22 cellular contexts compared by ENCODE assay signal in genomic region chr6:53026526-53026925, GRCh38. TPM values are rescaled to one million over a fixed set of nuclear protein-coding genes. Genes with fewer than 3 reads are reported as not detected.
DNase-seq lines count a peak whose midpoint lies in the region; ATAC-seq and TF ChIP-seq lines count a peak whose summit lies in the region.
"Had no signal": no experiment of that assay in that cellular context is flagged by ENCODE, and none has a peak within 500 bp of the region (broad histone marks: within the 10 kb centered on the region; RNA-seq: fewer than 3 reads in every experiment).

No MANE protein-coding gene starts in this region.

- in situ Hi-C loops in SK-MEL-5 (cut with HindIII; ENCODE audit: low pct_unique_long_range_greater_than_20kb, low sequenced_read_pairs): no loop called here

- peaks cover 34% of the 10 kb centered on the region for H3K36me3 Mint-ChIP-seq in activated CD4-positive, alpha-beta T cell treated with anti-CD3 and anti-CD28 coated beads, Interleukin-2, amount 10 ng/mL, durations not matched to agents 24 days and 14 days (ENCODE audit: low read depth)
- peaks cover 12% of the 10 kb centered on the region for H3K36me3 Mint-ChIP-seq in activated CD4-positive, alpha-beta T cell treated with anti-CD3 and anti-CD28 coated beads, Interleukin-2, amount 10 ng/mL, durations not matched to agents 7 days and 5 days (ENCODE audit: low read depth)
- H3K36me3 Mint-ChIP-seq in activated T-helper 2 cell treated with anti-CD3 and anti-CD28 coated beads, Interferon-gamma antibody, Interleukin-2, Interleukin-4, amounts not matched to agents 10 μg/mL and 5 μg/mL and 100 μg/mL, durations not matched to agents 14 hours and 24 hours and 36 hours (ENCODE audit: low read depth): peaks cover 45% of the 10 kb centered on the region
- H3K36me3 Mint-ChIP-seq in stimulated activated effector memory CD8-positive, alpha-beta T cell treated with anti-CD3 and anti-CD28 coated beads, Interleukin-12 subunit alpha, Interleukin-12 subunit beta, amount 100 ng/mL, for 72 hours: peaks cover 25% of the 10 kb centered on the region
- H3K36me3 Mint-ChIP-seq in Calu3 (ENCODE audit: insufficient read depth, unreplicated experiment): no peaks in the 10 kb centered on the region

- peak overlapping the region; percentile 71 for H3K27ac Mint-ChIP-seq in activated CD4-positive, alpha-beta T cell treated with anti-CD3 and anti-CD28 coated beads, Interleukin-2, amount 10 ng/mL, durations not matched to agents 24 days and 14 days
- H3K27ac Mint-ChIP-seq in activated CD4-positive, alpha-beta T cell treated with anti-CD3 and anti-CD28 coated beads, Interleukin-2, amount 10 ng/mL, durations not matched to agents 7 days and 5 days: no peak overlapping the region
- H3K27ac Mint-ChIP-seq in activated T-helper 2 cell treated with anti-CD3 and anti-CD28 coated beads, Interferon-gamma antibody, Interleukin-2, Interleukin-4, amounts not matched to agents 10 μg/mL and 5 μg/mL and 100 μg/mL, durations not matched to agents 14 hours and 24 hours and 36 hours: peak overlapping the region; percentile 64
- no peak overlapping the region for H3K27ac Mint-ChIP-seq in stimulated activated effector memory CD8-positive, alpha-beta T cell treated with anti-CD3 and anti-CD28 coated beads, Interleukin-12 subunit alpha, Interleukin-12 subunit beta, amount 100 ng/mL, for 72 hours
- no peak overlapping the region for H3K27ac Mint-ChIP-seq in Calu3 (ENCODE audit: unreplicated experiment)
- H3K27ac Mint-ChIP-seq: B cell, CD14-positive monocyte had no signal

- intact Hi-C loops in activated CD4-positive, alpha-beta T cell treated with anti-CD3 and anti-CD28 coated beads, Interleukin-2, amount 10 ng/mL, durations not matched to agents 24 days and 14 days (cut with micrococcal nuclease): no loop called here
- intact Hi-C loops in activated T-helper 2 cell treated with anti-CD3 and anti-CD28 coated beads, Interferon-gamma antibody, Interleukin-2, Interleukin-4, amounts not matched to agents 10 μg/mL and 5 μg/mL and 100 μg/mL, durations not matched to agents 14 hours and 24 hours and 36 hours (cut with micrococcal nuclease): loop anchor here (2.0 kb wide), 2 partner anchors 22 to 30 kb away; no protein-coding TSS in a partner anchor
- intact Hi-C loops in Calu3 (cut with micrococcal nuclease; ENCODE audit: unreplicated experiment): no loop called here

- H3K27me3 Mint-ChIP-seq in activated CD4-positive, alpha-beta T cell treated with anti-CD3 and anti-CD28 coated beads, Interleukin-2, amount 10 ng/mL, durations not matched to agents 24 days and 14 days: no peaks in the 10 kb centered on the region
- no peaks in the 10 kb centered on the region for H3K27me3 Mint-ChIP-seq in activated CD4-positive, alpha-beta T cell treated with anti-CD3 and anti-CD28 coated beads, Interleukin-2, amount 10 ng/mL, durations not matched to agents 7 days and 5 days
- H3K27me3 Mint-ChIP-seq in activated T-helper 2 cell treated with anti-CD3 and anti-CD28 coated beads, Interferon-gamma antibody, Interleukin-2, Interleukin-4, amounts not matched to agents 10 μg/mL and 5 μg/mL and 100 μg/mL, durations not matched to agents 14 hours and 24 hours and 36 hours (ENCODE audit: low read depth): no peaks in the 10 kb centered on the region
- H3K27me3 Mint-ChIP-seq in Calu3 (ENCODE audit: unreplicated experiment): no peaks in the 10 kb centered on the region
- H3K27me3 Mint-ChIP-seq: B cell had no signal

- CTCF ChIA-PET in activated CD4-positive, alpha-beta T cell treated with anti-CD3 and anti-CD28 coated beads, Interleukin-2, amount 10 ng/mL, durations not matched to agents 7 days and 5 days (lab: Charles Lee): no interaction called here
- CTCF ChIA-PET in Calu3 (lab: Charles Lee): interaction anchor here (0.5 kb wide), 1 partner anchor 444 kb away, joined by 3 read pairs; no protein-coding TSS in a partner anchor

- no TSS peak for BruUV-seq in Calu3 (replicated peaks; lab: Mats Ljungman, UMichigan)

- no peak for DNase-seq in activated CD4-positive, alpha-beta T cell treated with anti-CD3 and anti-CD28 coated beads, Interleukin-2, amount 10 ng/mL, durations not matched to agents 24 days and 14 days
- DNase-seq in activated CD4-positive, alpha-beta T cell treated with anti-CD3 and anti-CD28 coated beads, Interleukin-2, amount 10 ng/mL, durations not matched to agents 7 days and 5 days: no peak
- DNase-seq in SK-MEL-5 (ENCODE audit: low read depth, low spot score): peak; percentile 98
- DNase-seq in activated T-helper 2 cell treated with anti-CD3 and anti-CD28 coated beads, Interferon-gamma antibody, Interleukin-2, Interleukin-4, amounts not matched to agents 10 μg/mL and 5 μg/mL and 100 μg/mL, durations not matched to agents 14 hours and 24 hours and 36 hours (ENCODE audit: low spot score): no peak
- no peak for DNase-seq in stimulated activated effector memory CD8-positive, alpha-beta T cell treated with anti-CD3 and anti-CD28 coated beads, Interleukin-12 subunit alpha, Interleukin-12 subunit beta, amount 100 ng/mL, for 72 hours (ENCODE audit: low spot score in 2 of 2)
- DNase-seq in Calu3: no peak
- no peak for DNase-seq in T-helper 9 cell
- DNase-seq in left lobe of liver (ENCODE audit: low spot score): no peak
- DNase-seq: EL; GF-D8; GOT3; HCEC 1CT; IMR-90; NCI-H1092 treated with DMSO at 0.1 percent for 48 hours; NCI-H146; NCI-H2029 treated with DMSO at 0.1 percent for 48 hours; NCI-H226; NCI-H524; NCI-H774; NK-92 treated with Interleukin-12 subunit alpha and Interleukin-12 subunit beta, amount 100 ng/mL, for 24 hours had no signal

- peaks cover 12% of the 10 kb centered on the region for H3K4me1 Mint-ChIP-seq in activated CD4-positive, alpha-beta T cell treated with anti-CD3 and anti-CD28 coated beads, Interleukin-2, amount 10 ng/mL, durations not matched to agents 24 days and 14 days
- H3K4me1 Mint-ChIP-seq in activated CD4-positive, alpha-beta T cell treated with anti-CD3 and anti-CD28 coated beads, Interleukin-2, amount 10 ng/mL, durations not matched to agents 7 days and 5 days: peaks cover 2% of the 10 kb centered on the region
- peaks cover 25% of the 10 kb centered on the region for H3K4me1 Mint-ChIP-seq in activated T-helper 2 cell treated with anti-CD3 and anti-CD28 coated beads, Interferon-gamma antibody, Interleukin-2, Interleukin-4, amounts not matched to agents 10 μg/mL and 5 μg/mL and 100 μg/mL, durations not matched to agents 14 hours and 24 hours and 36 hours (ENCODE audit: low read depth)
- peaks cover 7% of the 10 kb centered on the region for H3K4me1 Mint-ChIP-seq in stimulated activated effector memory CD8-positive, alpha-beta T cell treated with anti-CD3 and anti-CD28 coated beads, Interleukin-12 subunit alpha, Interleukin-12 subunit beta, amount 100 ng/mL, for 72 hours
- no peaks in the 10 kb centered on the region for H3K4me1 Mint-ChIP-seq in Calu3 (ENCODE audit: low read depth, unreplicated experiment)
- H3K4me1 Mint-ChIP-seq: B cell, CD14-positive monocyte had no signal

- peaks cover 7% of the 10 kb centered on the region for H3K9me3 Mint-ChIP-seq in activated CD4-positive, alpha-beta T cell treated with anti-CD3 and anti-CD28 coated beads, Interleukin-2, amount 10 ng/mL, durations not matched to agents 24 days and 14 days
- H3K9me3 Mint-ChIP-seq in activated CD4-positive, alpha-beta T cell treated with anti-CD3 and anti-CD28 coated beads, Interleukin-2, amount 10 ng/mL, durations not matched to agents 7 days and 5 days: no peaks in the 10 kb centered on the region
- no peaks in the 10 kb centered on the region for H3K9me3 Mint-ChIP-seq in activated T-helper 2 cell treated with anti-CD3 and anti-CD28 coated beads, Interferon-gamma antibody, Interleukin-2, Interleukin-4, amounts not matched to agents 10 μg/mL and 5 μg/mL and 100 μg/mL, durations not matched to agents 14 hours and 24 hours and 36 hours
- H3K9me3 Mint-ChIP-seq in stimulated activated effector memory CD8-positive, alpha-beta T cell treated with anti-CD3 and anti-CD28 coated beads, Interleukin-12 subunit alpha, Interleukin-12 subunit beta, amount 100 ng/mL, for 72 hours: no peaks in the 10 kb centered on the region
- no peaks in the 10 kb centered on the region for H3K9me3 Mint-ChIP-seq in Calu3 (ENCODE audit: low read depth, unreplicated experiment)

- H3K4me3 Mint-ChIP-seq in activated CD4-positive, alpha-beta T cell treated with anti-CD3 and anti-CD28 coated beads, Interleukin-2, amount 10 ng/mL, durations not matched to agents 24 days and 14 days: peak overlapping the region; percentile 20
- no peak overlapping the region for H3K4me3 Mint-ChIP-seq in activated CD4-positive, alpha-beta T cell treated with anti-CD3 and anti-CD28 coated beads, Interleukin-2, amount 10 ng/mL, durations not matched to agents 7 days and 5 days
- no peak overlapping the region for H3K4me3 Mint-ChIP-seq in activated T-helper 2 cell treated with anti-CD3 and anti-CD28 coated beads, Interferon-gamma antibody, Interleukin-2, Interleukin-4, amounts not matched to agents 10 μg/mL and 5 μg/mL and 100 μg/mL, durations not matched to agents 14 hours and 24 hours and 36 hours (ENCODE audit: low read depth)
- H3K4me3 Mint-ChIP-seq in stimulated activated effector memory CD8-positive, alpha-beta T cell treated with anti-CD3 and anti-CD28 coated beads, Interleukin-12 subunit alpha, Interleukin-12 subunit beta, amount 100 ng/mL, for 72 hours: no peak overlapping the region
- no peak overlapping the region for H3K4me3 Mint-ChIP-seq in Calu3 (ENCODE audit: low read depth, unreplicated experiment)
- H3K4me3 Mint-ChIP-seq: B cell, CD14-positive monocyte had no signal

- TF ChIP-seq CTCF in Calu3 (IDR thresholded peaks at IDR 0.05; ENCODE audit: unreplicated experiment): no peak

- POLR2A ChIA-PET in activated CD4-positive, alpha-beta T cell treated with anti-CD3 and anti-CD28 coated beads, Interleukin-2, amount 10 ng/mL, durations not matched to agents 7 days and 5 days (lab: Charles Lee): interaction anchor here (0.7 kb wide), 1 partner anchor 22 kb away, joined by 3 read pairs; no protein-coding TSS in a partner anchor

- peak; percentile 56 for ATAC-seq in stimulated activated effector memory CD8-positive, alpha-beta T cell treated with anti-CD3 and anti-CD28 coated beads, Interleukin-12 subunit alpha, Interleukin-12 subunit beta, amount 100 ng/mL, for 72 hours
- no peak for ATAC-seq in left lobe of liver

RNA-seq across cellular contexts. Expression of gene GSTA4, which starts 31.4 kb away (rescaled TPM):
- total RNA-seq in activated CD4-positive, alpha-beta T cell treated with anti-CD3 and anti-CD28 coated beads, Interleukin-2, amount 10 ng/mL, durations not matched to agents 24 days and 14 days: 28.7 and 32.1 TPM in 2 replicates
- 1 to 10 TPM; 4.8 to 6.1 TPM for total RNA-seq in activated CD4-positive, alpha-beta T cell treated with anti-CD3 and anti-CD28 coated beads, Interleukin-2, amount 10 ng/mL, durations not matched to agents 7 days and 5 days
- 24.9 and 25.3 TPM in 2 replicates for total RNA-seq in SK-MEL-5 (2014; rRNA removed; shearing (Covaris generic))
- polyA plus RNA-seq in SK-MEL-5 (2015; cell fraction: cytosol; rRNA removed): 17.7 and 19.4 TPM in 2 replicates
- polyA plus RNA-seq in SK-MEL-5 (2015; cell fraction: nucleus; rRNA removed): 69.5 and 78.5 TPM in 2 replicates
- total RNA-seq in activated T-helper 2 cell treated with anti-CD3 and anti-CD28 coated beads, Interferon-gamma antibody, Interleukin-2, Interleukin-4, amounts not matched to agents 10 μg/mL and 5 μg/mL and 100 μg/mL, durations not matched to agents 14 hours and 24 hours and 36 hours: 69.7 and 70.2 TPM in 2 replicates
- total RNA-seq in Calu3 (2022): 0.38 TPM in 1 of 2 replicates, not detected in the other
- total RNA-seq in left lobe of liver: 5.5 TPM

RNA-seq across cellular contexts. Expression of gene CILK1, which starts 35.1 kb away (rescaled TPM):
- 10.2 TPM in 2 replicates for total RNA-seq in activated CD4-positive, alpha-beta T cell treated with anti-CD3 and anti-CD28 coated beads, Interleukin-2, amount 10 ng/mL, durations not matched to agents 24 days and 14 days
- 1 to 10 TPM; 6.8 to 8.4 TPM for total RNA-seq in activated CD4-positive, alpha-beta T cell treated with anti-CD3 and anti-CD28 coated beads, Interleukin-2, amount 10 ng/mL, durations not matched to agents 7 days and 5 days
- total RNA-seq in SK-MEL-5 (2014; rRNA removed; shearing (Covaris generic)): 33.5 and 35.2 TPM in 2 replicates
- polyA plus RNA-seq in SK-MEL-5 (2015; cell fraction: cytosol; rRNA removed): 26.0 and 36.6 TPM in 2 replicates
- 18.1 and 21.1 TPM in 2 replicates for polyA plus RNA-seq in SK-MEL-5 (2015; cell fraction: nucleus; rRNA removed)
- total RNA-seq in activated T-helper 2 cell treated with anti-CD3 and anti-CD28 coated beads, Interferon-gamma antibody, Interleukin-2, Interleukin-4, amounts not matched to agents 10 μg/mL and 5 μg/mL and 100 μg/mL, durations not matched to agents 14 hours and 24 hours and 36 hours: 21.9 and 22.1 TPM in 2 replicates
- total RNA-seq in Calu3 (2022) (4.1 and 4.7 TPM in 2 replicates), left lobe of liver (5.5 TPM)

RNA-seq across cellular contexts. Expression of gene FBXO9, which starts 38.7 kb away (rescaled TPM):
- total RNA-seq in activated CD4-positive, alpha-beta T cell treated with anti-CD3 and anti-CD28 coated beads, Interleukin-2, amount 10 ng/mL, durations not matched to agents 24 days and 14 days: 65.2 and 67.1 TPM in 2 replicates
- total RNA-seq in activated CD4-positive, alpha-beta T cell treated with anti-CD3 and anti-CD28 coated beads, Interleukin-2, amount 10 ng/mL, durations not matched to agents 7 days and 5 days: 10 to 100 TPM; 72.9 to 88.1 TPM
- 51.3 and 51.7 TPM in 2 replicates for total RNA-seq in SK-MEL-5 (2014; rRNA removed; shearing (Covaris generic))
- polyA plus RNA-seq in SK-MEL-5 (2015; cell fraction: cytosol; rRNA removed): 53.3 and 57.4 TPM in 2 replicates
- 338 and 410 TPM in 2 replicates for polyA plus RNA-seq in SK-MEL-5 (2015; cell fraction: nucleus; rRNA removed)
- 70.7 and 79.2 TPM in 2 replicates for total RNA-seq in activated T-helper 2 cell treated with anti-CD3 and anti-CD28 coated beads, Interferon-gamma antibody, Interleukin-2, Interleukin-4, amounts not matched to agents 10 μg/mL and 5 μg/mL and 100 μg/mL, durations not matched to agents 14 hours and 24 hours and 36 hours
- total RNA-seq in Calu3 (2022): 91.2 and 94.5 TPM in 2 replicates
- 70.2 TPM for total RNA-seq in left lobe of liver

Comparison
In these comparisons a context has a peak if more than half of its experiments do, and no peak if none do; other contexts are left out.
1. H3K27ac Mint-ChIP-seq: peak in activated CD4-positive, alpha-beta T cell treated with anti-CD3 and anti-CD28 coated beads, Interleukin-2, amount 10 ng/mL, durations not matched to agents 24 days and 14 days (single experiment) and activated T-helper 2 cell treated with anti-CD3 and anti-CD28 coated beads, Interferon-gamma antibody, Interleukin-2, Interleukin-4, amounts not matched to agents 10 μg/mL and 5 μg/mL and 100 μg/mL, durations not matched to agents 14 hours and 24 hours and 36 hours (single experiment); none in activated CD4-positive, alpha-beta T cell treated with anti-CD3 and anti-CD28 coated beads, Interleukin-2, amount 10 ng/mL, durations not matched to agents 7 days and 5 days (single experiment), stimulated activated effector memory CD8-positive, alpha-beta T cell treated with anti-CD3 and anti-CD28 coated beads, Interleukin-12 subunit alpha, Interleukin-12 subunit beta, amount 100 ng/mL, for 72 hours (single experiment) and Calu3 (single experiment).